Comparison of ENCODE assay signal across 21 cellular contexts in genomic region chr1:150708595-150708994, GRCh38. TPM values are rescaled to one million over a fixed set of nuclear protein-coding genes. Genes with fewer than 3 reads are reported as not detected.
A peak's percentile ranks its signal among the peaks of the same experiment; 100 is the strongest.
DNase-seq lines count a peak whose midpoint lies in the region; ATAC-seq and TF ChIP-seq lines count a peak whose summit lies in the region.
"Had no signal": no experiment of that assay in that cellular context is flagged by ENCODE, and none has a peak within 500 bp of the region (broad histone marks: within the 10 kb centered on the region; RNA-seq: fewer than 3 reads in every experiment).

No MANE protein-coding gene starts in this region.

- H3K4me3 ChIP-seq in KMS-11 (IDR thresholded peaks at IDR 0.05; ENCODE audit: insufficient read depth, low read depth, low read length), result no peak overlapping the region
- H3K4me3 ChIP-seq in breast epithelium, result no peak overlapping the region
- H3K4me3 ChIP-seq: gastrocnemius medialis, skin epidermis, suprapubic skin had no signal

- no peak overlapping the region for H3K9ac ChIP-seq in KMS-11
- H3K9ac ChIP-seq: parathyroid adenoma had no signal

- H3K4me1 ChIP-seq in KMS-11 (ENCODE audit: low read depth, poor library complexity, severe bottlenecking) (peaks cover 12% of the 10 kb centered on the region), breast epithelium (no peaks in the 10 kb centered on the region)
- H3K4me1 ChIP-seq: gastrocnemius medialis, parathyroid adenoma, suprapubic skin had no signal

- H3K27me3 ChIP-seq in KMS-11 (ENCODE audit: insufficient read depth, low read depth) (no peaks in the 10 kb centered on the region), breast epithelium (no peaks in the 10 kb centered on the region)
- H3K27me3 ChIP-seq: gastrocnemius medialis, suprapubic skin had no signal

- no peak overlapping the region for H3K27ac Mint-ChIP-seq in stimulated activated naive CD8-positive, alpha-beta T cell treated with anti-CD3 and anti-CD28 coated beads, Interleukin-15, amount 100 ng/mL, for 72 hours

- H4K20me1 ChIP-seq in KMS-11 (ENCODE audit: insufficient read depth), result no peaks in the 10 kb centered on the region

- no peak overlapping the region for H2AFZ ChIP-seq in KMS-11 (ENCODE audit: low read depth)
- H2AFZ ChIP-seq: parathyroid adenoma had no signal

- no peak overlapping the region for H3K4me3 Mint-ChIP-seq in stimulated activated naive CD8-positive, alpha-beta T cell treated with anti-CD3 and anti-CD28 coated beads, Interleukin-15, amount 100 ng/mL, for 72 hours

- peaks cover 7% of the 10 kb centered on the region for H3K4me1 Mint-ChIP-seq in stimulated activated naive CD8-positive, alpha-beta T cell treated with anti-CD3 and anti-CD28 coated beads, Interleukin-15, amount 100 ng/mL, for 72 hours

- no peaks in the 10 kb centered on the region for H3K9me3 ChIP-seq in breast epithelium
- H3K9me3 ChIP-seq: gastrocnemius medialis, suprapubic skin had no signal

- H3K9me3 Mint-ChIP-seq in stimulated activated naive CD8-positive, alpha-beta T cell treated with anti-CD3 and anti-CD28 coated beads, Interleukin-15, amount 100 ng/mL, for 72 hours, result no peaks in the 10 kb centered on the region

- intact Hi-C loops in breast epithelium (cut with DNase I; ENCODE audit: low total_unique reads), result no loop called here

- no peak for TF ChIP-seq POLR2A in breast epithelium (IDR thresholded peaks at IDR 0.05)

- H3K27ac ChIP-seq in KMS-11, result no peak overlapping the region
- no peak overlapping the region for H3K27ac ChIP-seq in breast epithelium
- H3K27ac ChIP-seq: gastrocnemius medialis, parathyroid adenoma, skin epidermis, suprapubic skin had no signal

- peak; percentile 54 for DNase-seq in stimulated activated CD4-positive, alpha-beta T cell treated with anti-CD3 and anti-CD28 coated beads, Interleukin-15, amount 100 ng/mL, for 24 hours
- no peak for DNase-seq in stimulated activated CD4-positive, alpha-beta T cell treated with anti-CD3 and anti-CD28 coated beads, Interleukin-4, amount 100 ng/mL, for 4 hours
- peak; percentile 32 to 63 for DNase-seq in stimulated activated naive CD8-positive, alpha-beta T cell treated with anti-CD3 and anti-CD28 coated beads, Interleukin-15, amount 100 ng/mL, for 72 hours
- DNase-seq in breast epithelium (ENCODE audit: low spot score in 2 of 2), result no peak
- DNase-seq: activated CD4-positive, alpha-beta T cell treated with anti-CD3 and anti-CD28 coated beads for 1 hour; COR-L47; EL; gastrocnemius medialis; H7; KG1; NCI-H1436 treated with DMSO at 0.1 percent for 48 hours; NCI-H345; Right ventricle myocardium superior had no signal

- TF ChIP-seq CTCF in KMS-11 (conservative IDR thresholded peaks at IDR 0.05; ENCODE audit: low read depth, low read length), result no peak
- no peak for TF ChIP-seq CTCF in breast epithelium (IDR thresholded peaks at IDR 0.05)

- H3K4me2 ChIP-seq in KMS-11, result 0 out of 2 replicates have a peak overlapping the region, but pooled peaks have one; percentile 0

- peak; percentile 51 for ATAC-seq in GM21515 (IDR thresholded peaks at IDR 0.05; ENCODE audit: unreplicated experiment)
- peak; percentile 100 for ATAC-seq in stimulated activated naive CD8-positive, alpha-beta T cell treated with anti-CD3 and anti-CD28 coated beads, Interleukin-15, amount 100 ng/mL, for 72 hours
- ATAC-seq in GM19455 (IDR thresholded peaks at IDR 0.05; ENCODE audit: unreplicated experiment), result no peak
- no peak for ATAC-seq in HG03460 (IDR thresholded peaks at IDR 0.05; ENCODE audit: unreplicated experiment)
- ATAC-seq: gastrocnemius medialis had no signal

- H3K79me2 ChIP-seq in KMS-11 (ENCODE audit: insufficient read depth, low read depth), result no peaks in the 10 kb centered on the region
- H3K79me2 ChIP-seq: parathyroid adenoma had no signal

- H3K27me3 Mint-ChIP-seq in stimulated activated naive CD8-positive, alpha-beta T cell treated with anti-CD3 and anti-CD28 coated beads, Interleukin-15, amount 100 ng/mL, for 72 hours, result peaks cover 8% of the 10 kb centered on the region

- H3K36me3 ChIP-seq in KMS-11 (ENCODE audit: insufficient read depth) (no peaks in the 10 kb centered on the region), breast epithelium (no peaks in the 10 kb centered on the region)
- H3K36me3 ChIP-seq: gastrocnemius medialis, suprapubic skin had no signal

RNA-seq across cellular contexts. Expression of gene GOLPH3L, which starts 11.6 kb away (rescaled TPM):
- total RNA-seq in breast epithelium, result 10 to 100 TPM; 22.2 to 44.3 (median 31.8) TPM

RNA-seq across cellular contexts. Expression of gene HORMAD1, which starts 12.1 kb away (rescaled TPM):
- under 1 TPM in 2 of 3 donors, not detected in 1; 0.48 to 0.66 TPM for total RNA-seq in breast epithelium
- total RNA-seq: astrocyte, H7, Right ventricle myocardium superior had no signal

RNA-seq across cellular contexts. Expression of gene CTSS, which starts 57.0 kb away (rescaled TPM):
- 100 to 1,000 TPM in 2 of 3 donors, 10 to 100 TPM in 1; 36.1 to 218 (median 153) TPM for total RNA-seq in breast epithelium
- total RNA-seq: H7 had no signal

Comparison
In these comparisons a context has a peak if more than half of its experiments do, and no peak if none do; other contexts are left out.
1. DNase-seq: peak in stimulated activated CD4-positive, alpha-beta T cell treated with anti-CD3 and anti-CD28 coated beads, Interleukin-15, amount 100 ng/mL, for 24 hours (single experiment) and stimulated activated naive CD8-positive, alpha-beta T cell treated with anti-CD3 and anti-CD28 coated beads, Interleukin-15, amount 100 ng/mL, for 72 hours (2 of 2); none in stimulated activated CD4-positive, alpha-beta T cell treated with anti-CD3 and anti-CD28 coated beads, Interleukin-4, amount 100 ng/mL, for 4 hours (0 of 2) and breast epithelium (0 of 2).
2. ATAC-seq: peak in GM21515 (single experiment) and stimulated activated naive CD8-positive, alpha-beta T cell treated with anti-CD3 and anti-CD28 coated beads, Interleukin-15, amount 100 ng/mL, for 72 hours (single experiment); none in GM19455 (single experiment) and HG03460 (single experiment).